In the genomic region with DNA sequence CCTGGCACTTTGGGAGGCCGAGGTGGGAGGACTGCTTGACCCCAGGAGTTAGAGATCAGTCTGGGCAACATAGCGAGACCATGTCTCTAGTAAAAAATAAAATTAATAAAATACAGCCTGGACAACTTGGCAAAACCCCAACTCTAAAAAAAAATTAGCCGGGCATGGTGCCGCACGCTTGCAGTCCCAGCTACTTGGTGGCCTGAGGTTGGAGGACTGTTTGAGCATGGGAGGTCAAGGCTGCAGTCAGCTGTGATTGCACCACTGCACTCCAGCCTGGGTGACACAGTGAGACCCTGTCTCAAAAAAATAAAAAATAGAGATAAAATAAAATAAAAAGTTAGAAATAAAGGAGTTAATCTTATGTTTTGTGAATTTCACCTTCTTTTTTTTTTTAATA, we compare ENCODE assay signal across 17 cellular contexts.
"Had no signal": no experiment of that assay in that cellular context is flagged by ENCODE, and none has a peak within 500 bp of the region (broad histone marks: within the 10 kb centered on the region; RNA-seq: fewer than 3 reads in every experiment).

No MANE protein-coding gene starts in this region.

- H3K4me1 ChIP-seq: pancreas had no signal

- ATAC-seq: activated CD8-positive, alpha-beta memory T cell treated with anti-CD3 and anti-CD28 coated beads, Interleukin-2, amount 10 ng/mL, durations not matched to agents 7 days and 5 days; lower lobe of right lung; natural killer cell; pancreas; sciatic nerve had no signal

- H3K4me3 ChIP-seq: lower lobe of right lung, pancreas had no signal

- H3K27ac ChIP-seq: epithelial cell of prostate, lower lobe of right lung, pancreas had no signal

- H3K27me3 ChIP-seq: pancreas had no signal

- H3K9me3 ChIP-seq: lower lobe of right lung, pancreas had no signal

- DNase-seq: activated B cell treated with CpG ODN at 0.5 μM for 24 hours; activated CD4-positive, alpha-beta memory T cell treated with anti-CD3 and anti-CD28 coated beads, Interleukin-2, amount 10 ng/mL, durations not matched to agents 7 days and 5 days; activated CD4-positive, alpha-beta T cell treated with anti-CD3 and anti-CD28 coated beads for 48 hours; activated CD8-positive, alpha-beta memory T cell treated with anti-CD3 and anti-CD28 coated beads, Interleukin-2, amount 10 ng/mL, durations not matched to agents 7 days and 5 days; activated naive CD8-positive, alpha-beta T cell treated with anti-CD3 and anti-CD28 coated beads for 36 hours; caudate nucleus; endodermal cell; head of caudate nucleus; immature natural killer cell; lower lobe of right lung; natural killer cell; pancreas; stimulated activated CD4-positive, alpha-beta T cell treated with anti-CD3 and anti-CD28 coated beads, Interleukin-1b, Interleukin-23, amount 100 ng/mL, for 48 hours; stimulated activated CD8-positive, alpha-beta memory T cell treated with anti-CD3 and anti-CD28 coated beads, Interleukin-4, amount 100 ng/mL, for 48 hours; stimulated activated naive CD4-positive, alpha-beta T cell had no signal
